Comparison of ENCODE assay signal across 8 cellular contexts in genomic region chr21:15066231-15066577, GRCh38. TPM values are rescaled to one million over a fixed set of nuclear protein-coding genes. Genes with fewer than 3 reads are reported as not detected.
DNase-seq lines count a peak whose midpoint lies in the region; ATAC-seq, FAIRE-seq and TF ChIP-seq lines count a peak whose summit lies in the region.

No MANE protein-coding gene starts in this region.

- peak overlapping the region; percentile 97 for H3K4me3 Mint-ChIP-seq in glutamatergic neuron (ENCODE audit: unreplicated experiment)

- ATAC-seq in HG03139 (IDR thresholded peaks at IDR 0.05; ENCODE audit: unreplicated experiment), result no peak
- ATAC-seq in GM21529 (IDR thresholded peaks at IDR 0.05; ENCODE audit: unreplicated experiment), result no peak
- no peak for ATAC-seq in HG03457 (IDR thresholded peaks at IDR 0.05; ENCODE audit: unreplicated experiment)

- H3K36me3 ChIP-seq in HEK293 (ENCODE audit: control insufficient read depth in 2 of 2, insufficient read depth in 1 of 2, low read length in 2 of 2), result no peaks in the 10 kb centered on the region

- CTCF ChIA-PET in HEK293 (lab: Yijun Ruan, JAX), result interaction anchor here (0.8 to 1.6 kb wide), 4 partner anchors 8 to 418 kb away, joined by 3 to 4 read pairs (median 3); no protein-coding TSS in a partner anchor

- H3K27ac ChIP-seq in HEK293 (ENCODE audit: extremely low read depth, low read depth, low read length) (peak overlapping the region; percentile 96; the same call in 1 of the 2 replicates), VCaP (peak overlapping the region; percentile 95), skin epidermis (peak overlapping the region in 20 of 21 experiments; percentile 80 to 98 (median 96))

- peaks cover 20% of the 10 kb centered on the region for H3K9me3 Mint-ChIP-seq in glutamatergic neuron (ENCODE audit: unreplicated experiment)

- peak overlapping the region; percentile 77 for H3K4me3 ChIP-seq in HEK293 (ENCODE audit: low read depth, low read length)
- peak overlapping the region; percentile 78 to 96 (median 84) for H3K4me3 ChIP-seq in skin epidermis

- H3K36me3 Mint-ChIP-seq in glutamatergic neuron (ENCODE audit: unreplicated experiment), result no peaks in the 10 kb centered on the region

- no peak for FAIRE-seq in D721Med (lab: Jason Lieb, UNC)

- TF ChIP-seq CTCF in HEK293 (tag by site-specific recombination; IDR thresholded peaks at IDR 0.05), result no peak
- no peak for TF ChIP-seq CTCF in VCaP (conservative IDR thresholded peaks at IDR 0.05)
- TF ChIP-seq CTCF in glutamatergic neuron (IDR thresholded peaks at IDR 0.05; ENCODE audit: partially characterized antibody, unreplicated experiment), result no peak
- no peak for TF ChIP-seq CTCF in D721Med (IDR thresholded peaks at IDR 0.05; ENCODE audit: insufficient read depth, missing control alignments)

- H3K4me1 Mint-ChIP-seq in glutamatergic neuron (ENCODE audit: low read depth, unreplicated experiment), result peaks cover 26% of the 10 kb centered on the region

- peak overlapping the region; percentile 99 for H3K27ac Mint-ChIP-seq in glutamatergic neuron (ENCODE audit: unreplicated experiment)

- POLR2A ChIA-PET in HEK293 (lab: Yijun Ruan, JAX), result interaction anchor here (1.1 to 1.8 kb wide), 6 partner anchors 9 to 417 kb away, joined by 3 to 13 read pairs (median 6); no protein-coding TSS in a partner anchor

- H3K4me1 ChIP-seq in HEK293 (ENCODE audit: control insufficient read depth, insufficient read depth, low read length), result peaks cover 13% of the 10 kb centered on the region; the same call in 1 of the 2 replicates

- DNase-seq in glutamatergic neuron (no peak), D721Med (ENCODE audit: insufficient read length, low spot score) (no peak)

- peaks cover 13% of the 10 kb centered on the region for H3K27me3 Mint-ChIP-seq in glutamatergic neuron (ENCODE audit: unreplicated experiment)

- H3K9me3 ChIP-seq in HEK293 (ENCODE audit: control insufficient read depth, insufficient read depth, low read depth, low read length), result no peaks in the 10 kb centered on the region

TF ChIP-seq in HEK293, 187 proteins besides CTCF, POLR2A, EP300 and RAD21:
- TF ChIP-seq ZNF302 (tag by site-specific recombination; IDR thresholded peaks at IDR 0.05; ENCODE audit: low read depth) (no peak), ZNF19 (tag by site-specific recombination; IDR thresholded peaks at IDR 0.05; ENCODE audit: low read depth) (no peak), PRDM1 (tag by site-specific recombination; IDR thresholded peaks at IDR 0.05) (0 out of 2 replicates have a peak, but pooled peaks have one; percentile 20), ZNF221 (tag by site-specific recombination; IDR thresholded peaks at IDR 0.05; ENCODE audit: borderline replicate concordance) (no peak), ZBTB17 (tag by site-specific recombination; IDR thresholded peaks at IDR 0.05) (no peak), ZNF692 (tag by site-specific recombination; IDR thresholded peaks at IDR 0.05) (no peak)

RNA-seq across cellular contexts. Expression of gene NRIP1, which starts 1.4 kb away (rescaled TPM):
- 51.5 TPM for total RNA-seq in glutamatergic neuron (ENCODE audit: unreplicated experiment)
